17 cellular contexts compared by ENCODE assay signal in genomic region chr6:150617496-150618460, GRCh38. TPM values are rescaled to one million over a fixed set of nuclear protein-coding genes. Genes with fewer than 3 reads are reported as not detected.
A peak's percentile ranks its signal among the peaks of the same experiment; 100 is the strongest.
DNase-seq lines count a peak whose midpoint lies in the region; TF ChIP-seq lines count a peak whose summit lies in the region.
"Had no signal": no experiment of that assay in that cellular context is flagged by ENCODE, and none has a peak within 500 bp of the region (broad histone marks: within the 10 kb centered on the region; RNA-seq: fewer than 3 reads in every experiment).

No MANE protein-coding gene starts in this region.

- H3K36me3 Mint-ChIP-seq in glutamatergic neuron (ENCODE audit: unreplicated experiment) = peaks cover 5% of the 10 kb centered on the region
- H3K36me3 Mint-ChIP-seq: CD8-positive, alpha-beta memory T cell had no signal

- peaks cover 51% of the 10 kb centered on the region for H3K79me2 ChIP-seq in mammary epithelial cell (ENCODE audit: insufficient read depth, low read length)

- H3K9me3 Mint-ChIP-seq in glutamatergic neuron (ENCODE audit: unreplicated experiment) = no peaks in the 10 kb centered on the region
- H3K9me3 Mint-ChIP-seq: activated T-helper 1 cell treated with anti-CD3 and anti-CD28 coated beads, Interleukin-12 subunit alpha, Interleukin-12 subunit beta, Interleukin-2, Interleukin-4 antibody, amounts not matched to agents 30 ng/mL and 10 ng/mL and 1 ng/mL, durations not matched to agents 14 hours and 24 hours and 36 hours; CD8-positive, alpha-beta memory T cell; endodermal cell; H9 had no signal

- no peak overlapping the region for H3K27ac ChIP-seq in mammary epithelial cell (ENCODE audit: insufficient read depth, low read depth, low read length)
- H3K27ac ChIP-seq in breast epithelium = peak overlapping the region in 1 of 2 donors; percentile 20
- H3K27ac ChIP-seq in mucosa of rectum (ENCODE audit: low read depth in 2 of 2, low read length in 2 of 2) = peak overlapping the region; percentile 0 to 46
- peak overlapping the region; percentile 24 for H3K27ac ChIP-seq in subcutaneous abdominal adipose tissue (ENCODE audit: low read depth, low read length)

- H2AFZ ChIP-seq in mammary epithelial cell (ENCODE audit: low read depth, low read length) = no peak overlapping the region

- H3K9me3 ChIP-seq in mammary epithelial cell (replicated peaks; ENCODE audit: insufficient read depth, low read length) (no peaks in the 10 kb centered on the region), breast epithelium (no peaks in the 10 kb centered on the region), mucosa of rectum (ENCODE audit: control insufficient read depth in 2 of 2, low read length in 2 of 2) (no peaks in the 10 kb centered on the region), subcutaneous abdominal adipose tissue (ENCODE audit: control insufficient read depth in 5 of 5, low read length in 5 of 5) (no peaks in the 10 kb centered on the region)
- H3K9me3 ChIP-seq: left lung had no signal

- WGBS in mammary epithelial cell (ENCODE audit: low coverage, missing lambda C conversion rate) = 81% methylated on average over 6 of the region's 6 CpGs

- no peak for TF ChIP-seq POLR2A in breast epithelium (IDR thresholded peaks at IDR 0.05)

- peak; percentile 33 for DNase-seq in mammary epithelial cell
- DNase-seq in breast epithelium (ENCODE audit: low spot score in 2 of 2) = no peak
- peak; percentile 47 for DNase-seq in astrocyte of the hippocampus (ENCODE audit: low read depth, low spot score)
- DNase-seq in T1000 (lab: John Stamatoyannopoulos, UW) = no peak
- no peak for DNase-seq in glutamatergic neuron
- no peak for DNase-seq in activated CD8-positive, alpha-beta memory T cell treated with anti-CD3 and anti-CD28 coated beads for 24 hours
- DNase-seq: activated CD8-positive, alpha-beta T cell treated with anti-CD3 and anti-CD28 coated beads, Interleukin-2, amount 10 ng/mL, durations not matched to agents 7 days and 5 days; CD8-positive, alpha-beta memory T cell; central memory CD4-positive, alpha-beta T cell; endodermal cell; H9; left lung; NCI-H1048; stimulated activated naive CD8-positive, alpha-beta T cell treated with anti-CD3 and anti-CD28 coated beads, Interleukin-15, Interleukin-2, amounts not matched to agents 100 U/mL and 50 U/mL, for 24 hours had no signal

- no TSS peak for BruUV-seq in mammary epithelial cell (replicated peaks; lab: Mats Ljungman, UMichigan)

- H3K4me3 ChIP-seq in mammary epithelial cell (replicated peaks in 1 of 3; ENCODE audit: insufficient read depth in 1 of 3, low read depth in 2 of 3, low read length in 3 of 3) = no peak overlapping the region
- H3K4me3 ChIP-seq in breast epithelium = no peak overlapping the region
- H3K4me3 ChIP-seq in mucosa of rectum (ENCODE audit: low read length in 2 of 2) = peak overlapping the region in 1 of 2 donors; percentile 9
- H3K4me3 ChIP-seq in subcutaneous abdominal adipose tissue (ENCODE audit: low read depth in 1 of 5, low read length in 5 of 5) = no peak overlapping the region
- H3K4me3 ChIP-seq: left lung had no signal

- dilution Hi-C loops in mammary epithelial cell (cut with HindIII; ENCODE audit: low sequenced_read_pairs) = no loop called here

- no peaks in the 10 kb centered on the region for H3K27me3 Mint-ChIP-seq in glutamatergic neuron (ENCODE audit: unreplicated experiment)

- no peaks in the 10 kb centered on the region for H3K36me3 ChIP-seq in mammary epithelial cell (ENCODE audit: insufficient read depth, low read length)
- H3K36me3 ChIP-seq in breast epithelium = no peaks in the 10 kb centered on the region
- no peaks in the 10 kb centered on the region for H3K36me3 ChIP-seq in mucosa of rectum (ENCODE audit: control insufficient read depth in 2 of 2, insufficient read depth in 2 of 2, low read length in 2 of 2)
- H3K36me3 ChIP-seq in subcutaneous abdominal adipose tissue (ENCODE audit: control insufficient read depth in 5 of 5, insufficient read depth in 5 of 5, low read length in 5 of 5) = no peaks in the 10 kb centered on the region
- H3K36me3 ChIP-seq: left lung had no signal

- no peak for TF ChIP-seq CTCF in mammary epithelial cell (conservative IDR thresholded peaks at IDR 0.05 in 1 of 2, IDR thresholded peaks at IDR 0.05 in 1 of 2; ENCODE audit: extremely low read depth in 1 of 2, insufficient read depth in 1 of 2, low read depth in 1 of 2, low read length in 2 of 2)
- TF ChIP-seq CTCF in breast epithelium (IDR thresholded peaks at IDR 0.05) = no peak
- no peak for TF ChIP-seq CTCF in glutamatergic neuron (IDR thresholded peaks at IDR 0.05; ENCODE audit: partially characterized antibody, unreplicated experiment)

- in situ Hi-C loops in mammary epithelial cell (cut with MboI; ENCODE audit: low sequenced_read_pairs in 2 of 2) = no loop called here

- H3K9ac ChIP-seq in mammary epithelial cell (ENCODE audit: insufficient read depth, low read length) (no peak overlapping the region), mucosa of rectum (ENCODE audit: low read depth in 1 of 2, low read length in 2 of 2) (no peak overlapping the region), subcutaneous abdominal adipose tissue (ENCODE audit: low read length in 5 of 5) (peak overlapping the region in 1 of 5 donors; percentile 41)

- no peak overlapping the region for H3K4me2 ChIP-seq in mammary epithelial cell (ENCODE audit: insufficient read depth, low read depth, low read length)

- no peaks in the 10 kb centered on the region for H4K20me1 ChIP-seq in mammary epithelial cell (ENCODE audit: insufficient read depth, low read length)

- CTCF ChIA-PET in mammary epithelial cell (lab: Charles Lee; ENCODE audit: low non-redundant PET) = no interaction called here

- H3K27ac Mint-ChIP-seq in glutamatergic neuron (ENCODE audit: unreplicated experiment) = no peak overlapping the region
- H3K27ac Mint-ChIP-seq: activated CD8-positive, alpha-beta T cell treated with anti-CD3 and anti-CD28 coated beads, Interleukin-2, amount 10 ng/mL, durations not matched to agents 7 days and 5 days; activated T-helper 1 cell treated with anti-CD3 and anti-CD28 coated beads, Interleukin-12 subunit alpha, Interleukin-12 subunit beta, Interleukin-2, Interleukin-4 antibody, amounts not matched to agents 30 ng/mL and 10 ng/mL and 1 ng/mL, durations not matched to agents 14 hours and 24 hours and 36 hours; CD8-positive, alpha-beta memory T cell; endodermal cell; H9 had no signal

- no peaks in the 10 kb centered on the region for H3K4me1 Mint-ChIP-seq in glutamatergic neuron (ENCODE audit: low read depth, unreplicated experiment)

- H3K27me3 ChIP-seq in mammary epithelial cell (ENCODE audit: insufficient read depth, low read length) (no peaks in the 10 kb centered on the region), breast epithelium (no peaks in the 10 kb centered on the region), mucosa of rectum (ENCODE audit: control insufficient read depth in 2 of 2, insufficient read depth in 2 of 2, low read length in 2 of 2) (no peaks in the 10 kb centered on the region), subcutaneous abdominal adipose tissue (ENCODE audit: control insufficient read depth in 5 of 5, insufficient read depth in 4 of 5, low read length in 5 of 5) (no peaks in the 10 kb centered on the region)
- H3K27me3 ChIP-seq: left lung had no signal

- H3K4me3 Mint-ChIP-seq in glutamatergic neuron (ENCODE audit: unreplicated experiment) = no peak overlapping the region
- H3K4me3 Mint-ChIP-seq: activated CD8-positive, alpha-beta T cell treated with anti-CD3 and anti-CD28 coated beads, Interleukin-2, amount 10 ng/mL, durations not matched to agents 7 days and 5 days; activated T-helper 1 cell treated with anti-CD3 and anti-CD28 coated beads, Interleukin-12 subunit alpha, Interleukin-12 subunit beta, Interleukin-2, Interleukin-4 antibody, amounts not matched to agents 30 ng/mL and 10 ng/mL and 1 ng/mL, durations not matched to agents 14 hours and 24 hours and 36 hours; CD8-positive, alpha-beta memory T cell; endodermal cell; H9 had no signal

- H3K4me1 ChIP-seq in mammary epithelial cell (ENCODE audit: insufficient read depth, low read length) = no peaks in the 10 kb centered on the region
- no peaks in the 10 kb centered on the region for H3K4me1 ChIP-seq in breast epithelium
- H3K4me1 ChIP-seq in mucosa of rectum (ENCODE audit: control insufficient read depth in 2 of 2, insufficient read depth in 2 of 2, low read length in 2 of 2) = peaks cover 2 to 25% of the 10 kb centered on the region in 2 donors
- peaks cover 0 to 46% (median 0%) of the 10 kb centered on the region in 5 donors for H3K4me1 ChIP-seq in subcutaneous abdominal adipose tissue (ENCODE audit: control insufficient read depth in 5 of 5, insufficient read depth in 5 of 5, low read length in 5 of 5)

- intact Hi-C loops in mammary epithelial cell (cut with micrococcal nuclease) (no loop called here), breast epithelium (cut with DNase I; ENCODE audit: low total_unique reads) (no loop called here)

RNA-seq across cellular contexts. Expression of gene PLEKHG1, which starts 18.1 kb away (rescaled TPM):
- 10 to 100 TPM; 35.3 to 63.2 TPM for total RNA-seq in mammary epithelial cell
- polyA plus RNA-seq in mammary epithelial cell = 8.6 TPM
- polyA minus RNA-seq in mammary epithelial cell = 37.3 TPM
- total RNA-seq in breast epithelium = 10 to 100 TPM; 26.4 to 77.0 (median 40.2) TPM
- 7.3 TPM for total RNA-seq in glutamatergic neuron (ENCODE audit: unreplicated experiment)

Comparison
In these comparisons a context has a peak if more than half of its experiments do, and no peak if none do; other contexts are left out.
1. DNase-seq: peak in mammary epithelial cell (single experiment) and astrocyte of the hippocampus (single experiment); none in breast epithelium (0 of 2), T1000 (single experiment), glutamatergic neuron (single experiment) and activated CD8-positive, alpha-beta memory T cell treated with anti-CD3 and anti-CD28 coated beads for 24 hours (single experiment).